In genomic region chr6:22708469-22708868, GRCh38 we compare ENCODE assay signal across 2 cellular contexts.
TF ChIP-seq lines count a peak whose summit lies in the region.

No MANE protein-coding gene starts in this region.

TF ChIP-seq in GM23338, 12 proteins besides CTCF, POLR2A, EP300 and RAD21 (continued from another document):
- TF ChIP-seq ZNF462 (CRISPR knock-in tag; IDR thresholded peaks at IDR 0.05) = no peak
- TF ChIP-seq ETS1 (IDR thresholded peaks at IDR 0.05) = no peak
- no peak for TF ChIP-seq REST (IDR thresholded peaks at IDR 0.05; ENCODE audit: unreplicated experiment)

TF ChIP-seq in HepG2, 621 proteins besides CTCF, POLR2A, EP300 and RAD21 (continued from another document):
- no peak for TF ChIP-seq NR0B2 (CRISPR knock-in tag; IDR thresholded peaks at IDR 0.05)
- TF ChIP-seq ARID4A (CRISPR knock-in tag; IDR thresholded peaks at IDR 0.05; ENCODE audit: borderline replicate concordance) = no peak
- TF ChIP-seq ZFP62 (CRISPR knock-in tag; IDR thresholded peaks at IDR 0.05) = no peak
- TF ChIP-seq ZFP91 (CRISPR knock-in tag; IDR thresholded peaks at IDR 0.05; ENCODE audit: borderline replicate concordance) = no peak
- TF ChIP-seq KLF16 (CRISPR knock-in tag; IDR thresholded peaks at IDR 0.05) = no peak
